Comparison of ENCODE assay signal across 8 cellular contexts in genomic region chr1:198699167-198700015, GRCh38.
A peak's percentile ranks its signal among the peaks of the same experiment; 100 is the strongest.
DNase-seq lines count a peak whose midpoint lies in the region; ATAC-seq, FAIRE-seq and TF ChIP-seq lines count a peak whose summit lies in the region.

No MANE protein-coding gene starts in this region.

- H3K9me3 ChIP-seq in HEK293 (ENCODE audit: control insufficient read depth, insufficient read depth, low read depth, low read length): no peaks in the 10 kb centered on the region
- no peaks in the 10 kb centered on the region for H3K9me3 ChIP-seq in T-helper 17 cell (ENCODE audit: control insufficient read depth, low read length, poor library complexity, severe bottlenecking)
- no peaks in the 10 kb centered on the region for H3K9me3 ChIP-seq in astrocyte (ENCODE audit: insufficient read depth, low read depth, low read length)

- H3K4me3 ChIP-seq in HEK293 (ENCODE audit: low read depth, low read length): no peak overlapping the region
- no peak overlapping the region for H3K4me3 ChIP-seq in astrocyte (ENCODE audit: insufficient read depth, low read depth, low read length)

- peak overlapping the region; percentile 64 for H3K4me2 ChIP-seq in astrocyte (ENCODE audit: low read length)

- peak; percentile 63 for FAIRE-seq in astrocyte (lab: Jason Lieb, UNC)

- peak; percentile 72 for TF ChIP-seq CTCF in HEK293 (tag by site-specific recombination; IDR thresholded peaks at IDR 0.05)
- peak; percentile 77 for TF ChIP-seq CTCF in astrocyte (IDR thresholded peaks at IDR 0.05; ENCODE audit: insufficient read depth, low read depth, low read length)

- H3K36me3 ChIP-seq in HEK293 (ENCODE audit: control insufficient read depth in 2 of 2, insufficient read depth in 1 of 2, low read length in 2 of 2) (no peaks in the 10 kb centered on the region), astrocyte (ENCODE audit: insufficient read depth, low read length) (no peaks in the 10 kb centered on the region)

- no peaks in the 10 kb centered on the region for H3K27me3 Mint-ChIP-seq in T-helper 17 cell
- peaks cover 3% of the 10 kb centered on the region for H3K27me3 Mint-ChIP-seq in astrocyte (ENCODE audit: low read depth, unreplicated experiment)
- peaks cover 0 to 4% (median 0%) of the 10 kb centered on the region in 3 donors for H3K27me3 Mint-ChIP-seq in immature natural killer cell (ENCODE audit: low read depth in 3 of 3)

- H3K79me2 ChIP-seq in astrocyte (ENCODE audit: insufficient read depth, low read length): no peaks in the 10 kb centered on the region

- H3K4me3 Mint-ChIP-seq in T-helper 17 cell (peak overlapping the region; percentile 61), astrocyte (ENCODE audit: unreplicated experiment) (no peak overlapping the region), immature natural killer cell (peak overlapping the region in 4 of 5 donors; percentile 3 to 37 (median 26))

- CTCF ChIA-PET in HEK293 (lab: Yijun Ruan, JAX): interaction anchor here (0.6 to 1.5 kb wide), 12 partner anchors 9 to 1737 kb away, joined by 3 to 6 read pairs (median 4); no protein-coding TSS in a partner anchor

- H3K9me3 Mint-ChIP-seq in astrocyte (ENCODE audit: unreplicated experiment): no peaks in the 10 kb centered on the region
- H3K9me3 Mint-ChIP-seq in immature natural killer cell: no peaks in the 10 kb centered on the region

- ATAC-seq in T-helper 17 cell: peak; percentile 87

- H3K4me1 Mint-ChIP-seq in T-helper 17 cell (peaks cover 52% of the 10 kb centered on the region), astrocyte (ENCODE audit: low read depth, unreplicated experiment) (peaks cover 16% of the 10 kb centered on the region), immature natural killer cell (peaks cover 73 to 97% of the 10 kb centered on the region in 2 donors)

- no peak overlapping the region for H3K9ac ChIP-seq in astrocyte (ENCODE audit: low read length)

- H3K27ac Mint-ChIP-seq in T-helper 17 cell (peak overlapping the region; percentile 94), astrocyte (ENCODE audit: unreplicated experiment) (peak overlapping the region; percentile 73), immature natural killer cell (peak overlapping the region; percentile 69 to 88 (median 81))

- H2AFZ ChIP-seq in astrocyte (ENCODE audit: low read depth, low read length): no peak overlapping the region

- H4K20me1 ChIP-seq in astrocyte (ENCODE audit: insufficient read depth, low read length): no peaks in the 10 kb centered on the region

- H3K4me1 ChIP-seq in HEK293 (ENCODE audit: control insufficient read depth, insufficient read depth, low read length): peaks cover 6% of the 10 kb centered on the region; the same call in 1 of the 2 replicates
- H3K4me1 ChIP-seq in astrocyte (ENCODE audit: insufficient read depth, low read length): no peaks in the 10 kb centered on the region

- no peaks in the 10 kb centered on the region for H3K27me3 ChIP-seq in astrocyte (ENCODE audit: insufficient read depth, low read length)

- no peak overlapping the region for H3K27ac ChIP-seq in HEK293 (ENCODE audit: extremely low read depth, low read depth, low read length)
- H3K27ac ChIP-seq in astrocyte (ENCODE audit: low read depth, low read length): no peak overlapping the region

- DNase-seq in AG08396 (ENCODE audit: low spot score) (peak; percentile 29), T-helper 17 cell (peak; percentile 44 to 61 (median 60)), astrocyte (ENCODE audit: low read depth) (peak; percentile 25), immature natural killer cell (peak in 2 of 3 donors; percentile 36 to 38), amniotic stem cell (lab: John Stamatoyannopoulos, UW) (no peak), AML-193 (lab: John Stamatoyannopoulos, UW) (no peak)
- DNase-seq in stimulated activated CD4-positive, alpha-beta T cell treated with anti-CD3 and anti-CD28 coated beads, Interleukin-15, amount 100 ng/mL, for 48 hours (ENCODE audit: low read depth in 2 of 2): peak; percentile 65 to 77

- POLR2A ChIA-PET in HEK293 (lab: Yijun Ruan, JAX): no interaction called here

- peaks cover 18% of the 10 kb centered on the region for H3K36me3 Mint-ChIP-seq in T-helper 17 cell (ENCODE audit: low read depth)
- no peaks in the 10 kb centered on the region for H3K36me3 Mint-ChIP-seq in astrocyte (ENCODE audit: low read depth, unreplicated experiment)
- peaks cover 56 to 72% (median 62%) of the 10 kb centered on the region in 3 donors for H3K36me3 Mint-ChIP-seq in immature natural killer cell

TF ChIP-seq in HEK293, 187 proteins besides CTCF, POLR2A, EP300 and RAD21 (continues in another document):
- TF ChIP-seq ZNF239 (tag by site-specific recombination; IDR thresholded peaks at IDR 0.05) (no peak), PRDM1 (tag by site-specific recombination; IDR thresholded peaks at IDR 0.05) (peak; percentile 38; the same call in 1 of the 2 replicates), ZNF174 (tag by site-specific recombination; IDR thresholded peaks at IDR 0.05) (no peak), PRDM10 (tag by site-specific recombination; IDR thresholded peaks at IDR 0.05) (peak; percentile 23; the same call in 1 of the 2 replicates), EGR2 (tag by site-specific recombination; IDR thresholded peaks at IDR 0.05; ENCODE audit: low read depth) (peak; percentile 70; the same call in 1 of the 2 replicates), ZNF639 (tag by site-specific recombination; IDR thresholded peaks at IDR 0.05) (no peak), ZNF560 (tag by site-specific recombination; IDR thresholded peaks at IDR 0.05; ENCODE audit: borderline replicate concordance) (no peak), ZNF580 (tag by site-specific recombination; IDR thresholded peaks at IDR 0.05) (peak; percentile 52; the same call in 1 of the 2 replicates), ZSCAN30 (tag by site-specific recombination; IDR thresholded peaks at IDR 0.05) (0 out of 2 replicates have a peak, but pooled peaks have one; percentile 47), ZIC2 (tag by site-specific recombination; IDR thresholded peaks at IDR 0.05) (no peak), ZEB2 (tag by site-specific recombination; IDR thresholded peaks at IDR 0.05) (peak; percentile 48; the same call in 1 of the 2 replicates), ZNF112 (tag by site-specific recombination; IDR thresholded peaks at IDR 0.05) (no peak), ZNF660 (tag by site-specific recombination; IDR thresholded peaks at IDR 0.05) (peak; percentile 79)
- TF ChIP-seq, protein P1, sequence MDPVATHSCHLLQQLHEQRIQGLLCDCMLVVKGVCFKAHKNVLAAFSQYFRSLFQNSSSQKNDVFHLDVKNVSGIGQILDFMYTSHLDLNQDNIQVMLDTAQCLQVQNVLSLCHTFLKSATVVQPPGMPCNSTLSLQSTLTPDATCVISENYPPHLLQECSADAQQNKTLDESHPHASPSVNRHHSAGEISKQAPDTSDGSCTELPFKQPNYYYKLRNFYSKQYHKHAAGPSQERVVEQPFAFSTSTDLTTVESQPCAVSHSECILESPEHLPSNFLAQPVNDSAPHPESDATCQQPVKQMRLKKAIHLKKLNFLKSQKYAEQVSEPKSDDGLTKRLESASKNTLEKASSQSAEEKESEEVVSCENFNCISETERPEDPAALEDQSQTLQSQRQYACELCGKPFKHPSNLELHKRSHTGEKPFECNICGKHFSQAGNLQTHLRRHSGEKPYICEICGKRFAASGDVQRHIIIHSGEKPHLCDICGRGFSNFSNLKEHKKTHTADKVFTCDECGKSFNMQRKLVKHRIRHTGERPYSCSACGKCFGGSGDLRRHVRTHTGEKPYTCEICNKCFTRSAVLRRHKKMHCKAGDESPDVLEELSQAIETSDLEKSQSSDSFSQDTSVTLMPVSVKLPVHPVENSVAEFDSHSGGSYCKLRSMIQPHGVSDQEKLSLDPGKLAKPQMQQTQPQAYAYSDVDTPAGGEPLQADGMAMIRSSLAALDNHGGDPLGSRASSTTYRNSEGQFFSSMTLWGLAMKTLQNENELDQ (tag by site-specific recombination; IDR thresholded peaks at IDR 0.05; ENCODE audit: low read depth): no peak

Comparison
In these comparisons a context has a peak if more than half of its experiments do, and no peak if none do; other contexts are left out.
1. DNase-seq: peak in AG08396 (single experiment), T-helper 17 cell (3 of 3), astrocyte (single experiment), immature natural killer cell (2 of 3) and stimulated activated CD4-positive, alpha-beta T cell treated with anti-CD3 and anti-CD28 coated beads, Interleukin-15, amount 100 ng/mL, for 48 hours (2 of 2); none in amniotic stem cell (single experiment) and AML-193 (0 of 2).
2. Peak in every context shown above with its lines, with median percentiles within 50 percentile points of each other: H3K27ac Mint-ChIP-seq.